8 cellular contexts compared by ENCODE assay signal in genomic region chr6:138774370-138774769, GRCh38. TPM values are rescaled to one million over a fixed set of nuclear protein-coding genes. Genes with fewer than 3 reads are reported as not detected.
A peak's percentile ranks its signal among the peaks of the same experiment; 100 is the strongest.
DNase-seq lines count a peak whose midpoint lies in the region; ATAC-seq and TF ChIP-seq lines count a peak whose summit lies in the region.

No MANE protein-coding gene starts in this region.

- peaks cover 0 to 17% (median 0%) of the 10 kb centered on the region in 4 donors for H3K36me3 ChIP-seq in right lobe of liver
- no peaks in the 10 kb centered on the region for H3K36me3 ChIP-seq in thymus (ENCODE audit: control insufficient read depth, insufficient read depth)

- peaks cover 4% of the 10 kb centered on the region for H3K36me3 Mint-ChIP-seq in activated CD4-positive, alpha-beta T cell treated with anti-CD3 and anti-CD28 coated beads for 36 hours (ENCODE audit: low read depth)
- peaks cover 12% of the 10 kb centered on the region for H3K36me3 Mint-ChIP-seq in brain

- POLR2A ChIA-PET in activated CD4-positive, alpha-beta T cell treated with anti-CD3 and anti-CD28 coated beads for 36 hours (lab: Charles Lee): interaction anchor here (0.5 kb wide), 1 partner anchor 96 kb away, joined by 15 read pairs; no protein-coding TSS in a partner anchor

- TF ChIP-seq POLR2A in right lobe of liver (IDR thresholded peaks at IDR 0.05): no peak

- H3K27ac ChIP-seq in right lobe of liver: peak overlapping the region in 1 of 3 donors; percentile 98
- H3K27ac ChIP-seq in thymus (ENCODE audit: low read depth): no peak overlapping the region

- no peaks in the 10 kb centered on the region for H3K27me3 Mint-ChIP-seq in activated CD4-positive, alpha-beta T cell treated with anti-CD3 and anti-CD28 coated beads for 36 hours
- peaks cover 9% of the 10 kb centered on the region for H3K27me3 Mint-ChIP-seq in brain

- TF ChIP-seq CTCF in brain (conservative IDR thresholded peaks at IDR 0.05) (no peak), right lobe of liver (IDR thresholded peaks at IDR 0.05) (no peak)

- intact Hi-C loops in activated CD4-positive, alpha-beta T cell treated with anti-CD3 and anti-CD28 coated beads for 36 hours (cut with DNase I, micrococcal nuclease): loop anchor here (5.0 kb wide), 3 partner anchors 347 to 612 kb away; partner anchors contain the start of genes ARFGEF3 (in 1 of the 2) and HECA (in 1 of the 2)
- intact Hi-C loops in right lobe of liver (cut with DNase I): no loop called here

- 12% methylated on average over 3 of the region's 3 CpGs for WGBS in right lobe of liver (ENCODE audit: insufficient coverage, low coverage, low lambda C conversion rate, missing lambda C conversion rate)
- WGBS in thymus: 55% methylated on average over 3 of the region's 3 CpGs

- H3K27me3 ChIP-seq in right lobe of liver (no peaks in the 10 kb centered on the region), thymus (ENCODE audit: control insufficient read depth, insufficient read depth) (no peaks in the 10 kb centered on the region)

- no peak for DNase-seq in activated CD4-positive, alpha-beta T cell treated with anti-CD3 and anti-CD28 coated beads for 36 hours
- no peak for DNase-seq in activated CD4-positive, alpha-beta T cell treated with anti-CD3 and anti-CD28 coated beads, Interleukin-2, amount 50 U/mL, for 48 hours
- DNase-seq in right lobe of liver (peak in 1 of 3 donors; percentile 60), GDM1 (lab: John Stamatoyannopoulos, UW) (no peak)

- H3K27ac Mint-ChIP-seq in activated CD4-positive, alpha-beta T cell treated with anti-CD3 and anti-CD28 coated beads for 36 hours: peak overlapping the region; percentile 98
- H3K27ac Mint-ChIP-seq in brain: peak overlapping the region; percentile 100

- peak overlapping the region; percentile 84 for H3K4me3 Mint-ChIP-seq in activated CD4-positive, alpha-beta T cell treated with anti-CD3 and anti-CD28 coated beads for 36 hours
- peak overlapping the region; percentile 99 to 100 (median 100) for H3K4me3 Mint-ChIP-seq in brain

- H3K9me3 ChIP-seq in right lobe of liver (no peaks in the 10 kb centered on the region), thymus (ENCODE audit: control insufficient read depth) (no peaks in the 10 kb centered on the region)

- ATAC-seq in activated CD4-positive, alpha-beta T cell treated with anti-CD3 and anti-CD28 coated beads for 36 hours: no peak
- ATAC-seq in right lobe of liver: peak in 3 of 4 donors; percentile 18 to 47 (median 22)
- ATAC-seq in HG03095 (IDR thresholded peaks at IDR 0.05; ENCODE audit: unreplicated experiment): no peak
- ATAC-seq in HG02970 (IDR thresholded peaks at IDR 0.05; ENCODE audit: low FRiP score, unreplicated experiment): no peak

- H3K4me1 ChIP-seq in right lobe of liver (peaks cover 0 to 19% (median 2%) of the 10 kb centered on the region in 4 donors), thymus (ENCODE audit: control insufficient read depth, insufficient read depth, low read length) (peaks cover 10% of the 10 kb centered on the region)

- CTCF ChIA-PET in activated CD4-positive, alpha-beta T cell treated with anti-CD3 and anti-CD28 coated beads for 36 hours (lab: Charles Lee): interaction anchor here (1.7 kb wide), 1 partner anchor 590 kb away, joined by 6 read pairs; no protein-coding TSS in a partner anchor

- peaks cover 24% of the 10 kb centered on the region for H3K4me1 Mint-ChIP-seq in activated CD4-positive, alpha-beta T cell treated with anti-CD3 and anti-CD28 coated beads for 36 hours
- peaks cover 35% of the 10 kb centered on the region for H3K4me1 Mint-ChIP-seq in brain

- no peaks in the 10 kb centered on the region for H3K9me3 Mint-ChIP-seq in activated CD4-positive, alpha-beta T cell treated with anti-CD3 and anti-CD28 coated beads for 36 hours (ENCODE audit: low read depth)
- H3K9me3 Mint-ChIP-seq in brain: peaks cover 0 to 2% (median 0%) of the 10 kb centered on the region in 5 experiments

- peak overlapping the region; percentile 68 to 87 (median 75) for H3K4me3 ChIP-seq in right lobe of liver
- H3K4me3 ChIP-seq in thymus (ENCODE audit: low read length): peak overlapping the region; percentile 65

RNA-seq across cellular contexts. Expression of gene CCDC28A, which starts 0.8 kb away (rescaled TPM):
- total RNA-seq in activated CD4-positive, alpha-beta T cell treated with anti-CD3 and anti-CD28 coated beads for 36 hours: 10 to 100 TPM; 14.8 to 16.8 TPM
- polyA plus RNA-seq in brain (ENCODE audit: insufficient read depth, low read depth, low replicate concordance) (23.2 TPM), thymus (60.3 TPM)
- 10 to 100 TPM; 14.6 to 27.1 (median 17.2) TPM for total RNA-seq in right lobe of liver

RNA-seq across cellular contexts. Expression of gene ECT2L, which starts 21.5 kb away (rescaled TPM):
- total RNA-seq in activated CD4-positive, alpha-beta T cell treated with anti-CD3 and anti-CD28 coated beads for 36 hours: not detected
- 0.07 TPM for polyA plus RNA-seq in brain (ENCODE audit: insufficient read depth, low read depth, low replicate concordance)
- not detected for total RNA-seq in right lobe of liver
- polyA plus RNA-seq in thymus: 0.43 TPM

Comparison
In these comparisons a context has a peak if more than half of its experiments do, and no peak if none do; other contexts are left out.
1. ATAC-seq: peak in right lobe of liver (3 of 4); none in activated CD4-positive, alpha-beta T cell treated with anti-CD3 and anti-CD28 coated beads for 36 hours (single experiment), HG03095 (single experiment) and HG02970 (single experiment).
2. intact Hi-C loops: an anchor here in activated CD4-positive, alpha-beta T cell treated with anti-CD3 and anti-CD28 coated beads for 36 hours (5.0 kb wide); none called in right lobe of liver.